Comparison of ENCODE assay signal across 8 cellular contexts in the genomic region with DNA sequence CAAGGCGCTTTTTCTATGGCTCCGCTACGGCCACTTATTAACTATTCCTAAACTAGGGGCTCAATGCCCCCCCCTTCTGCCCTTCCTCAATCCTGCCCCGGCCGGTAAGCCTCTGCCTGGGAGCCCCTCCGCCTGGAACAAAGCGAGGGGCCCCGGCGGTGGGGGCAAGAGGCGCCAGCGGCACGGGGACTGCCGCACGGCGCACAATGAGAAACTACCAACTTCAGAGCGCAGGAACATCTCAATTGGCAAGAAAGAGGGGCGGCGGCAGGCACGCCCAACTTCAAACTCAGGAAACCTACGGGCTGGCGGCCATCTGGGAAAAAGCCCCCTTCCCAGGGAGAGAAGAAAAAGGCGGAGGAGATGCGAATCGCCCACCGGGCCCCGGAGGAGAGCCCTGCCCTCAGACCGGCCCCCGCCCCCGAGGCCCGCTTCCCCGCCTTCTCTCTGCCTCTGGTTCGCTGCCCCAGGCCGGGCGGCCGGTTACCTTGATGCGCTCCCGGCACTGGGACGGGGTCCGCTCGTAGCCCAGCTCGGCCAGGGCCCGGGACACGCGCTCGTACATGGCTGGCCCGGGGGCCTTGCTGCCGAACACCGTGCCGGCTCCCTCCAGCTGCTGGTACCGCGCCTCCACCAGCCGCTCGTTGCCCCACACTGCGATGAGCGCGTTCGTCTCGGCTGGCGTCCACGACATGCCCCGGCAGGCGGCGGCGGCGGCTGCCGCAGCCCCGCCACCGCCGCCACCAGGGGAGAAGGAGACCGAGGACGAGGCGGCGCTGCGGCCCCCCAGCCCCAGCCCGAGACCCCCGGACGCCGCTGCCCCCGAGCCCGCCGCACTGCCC. TPM values are rescaled to one million over a fixed set of nuclear protein-coding genes. Genes with fewer than 3 reads are reported as not detected.
DNase-seq lines count a peak whose midpoint lies in the region; ATAC-seq and TF ChIP-seq lines count a peak whose summit lies in the region.

No MANE protein-coding gene starts in this region.

- TF ChIP-seq CTCF in AG04450 (IDR thresholded peaks at IDR 0.05; ENCODE audit: low read depth, low read length) (no peak), left ventricle myocardium inferior (IDR thresholded peaks at IDR 0.05; ENCODE audit: borderline replicate concordance) (no peak), retinal pigment epithelial cell (conservative IDR thresholded peaks at IDR 0.05; ENCODE audit: low read depth, low read length) (no peak)

- ATAC-seq in GM18867 (IDR thresholded peaks at IDR 0.05; ENCODE audit: unreplicated experiment) (peak; percentile 48), HG03103 (IDR thresholded peaks at IDR 0.05; ENCODE audit: low read depth, unreplicated experiment) (peak; percentile 36)
- peak; percentile 65 for ATAC-seq in activated naive CD8-positive, alpha-beta T cell treated with anti-CD3 and anti-CD28 coated beads, Interleukin-2, amount 10 ng/mL, durations not matched to agents 7 days and 5 days (ENCODE audit: low read depth)

- peaks cover 60% of the 10 kb centered on the region for H3K4me1 ChIP-seq in left ventricle myocardium inferior

- no peaks in the 10 kb centered on the region for H3K36me3 ChIP-seq in SK-N-MC (ENCODE audit: insufficient read depth, low read length)
- no peaks in the 10 kb centered on the region for H3K36me3 ChIP-seq in left ventricle myocardium inferior

- peaks cover 6% of the 10 kb centered on the region for H3K27me3 Mint-ChIP-seq in activated naive CD8-positive, alpha-beta T cell treated with anti-CD3 and anti-CD28 coated beads, Interleukin-2, amount 10 ng/mL, durations not matched to agents 7 days and 5 days

- H3K4me3 ChIP-seq in AG04450 (ENCODE audit: low read depth, low read length) (peak overlapping the region; percentile 83), SK-N-MC (peak overlapping the region; percentile 93), left ventricle myocardium inferior (peak overlapping the region; percentile 91), retinal pigment epithelial cell (ENCODE audit: low read length) (peak overlapping the region; percentile 76)

- peak overlapping the region; percentile 94 for H3K4me3 Mint-ChIP-seq in activated naive CD8-positive, alpha-beta T cell treated with anti-CD3 and anti-CD28 coated beads, Interleukin-2, amount 10 ng/mL, durations not matched to agents 7 days and 5 days

- intact Hi-C loops in left ventricle myocardium inferior (cut with micrococcal nuclease) = no loop called here

- peaks cover 5% of the 10 kb centered on the region for H3K36me3 Mint-ChIP-seq in activated naive CD8-positive, alpha-beta T cell treated with anti-CD3 and anti-CD28 coated beads, Interleukin-2, amount 10 ng/mL, durations not matched to agents 7 days and 5 days

- POLR2A ChIA-PET in AG04450 (lab: Yijun Ruan, JAX) = interaction anchor here (0.5 to 1.8 kb wide), 6 partner anchors 37 to 177 kb away, joined by 3 to 6 read pairs (median 4); a partner anchor contains a TSS
- POLR2A ChIA-PET in activated naive CD8-positive, alpha-beta T cell treated with anti-CD3 and anti-CD28 coated beads, Interleukin-2, amount 10 ng/mL, durations not matched to agents 7 days and 5 days (lab: Charles Lee) = interaction anchor here (0.6 to 2.0 kb wide), 11 partner anchors 35 to 177 kb away, joined by 3 to 10 read pairs (median 4); a partner anchor contains a TSS

- DNase-seq in AG04450 (ENCODE audit: low read depth, low spot score) = no peak
- no peak for DNase-seq in SK-N-MC (ENCODE audit: low read depth, low spot score)
- peak; percentile 66 for DNase-seq in activated naive CD8-positive, alpha-beta T cell treated with anti-CD3 and anti-CD28 coated beads, Interleukin-2, amount 10 ng/mL, durations not matched to agents 7 days and 5 days
- DNase-seq in left ventricle myocardium inferior = peak; percentile 22
- DNase-seq in retinal pigment epithelial cell (ENCODE audit: low read depth) = no peak
- DNase-seq in NCI-H187 treated with DMSO at 0.1 percent for 48 hours (lab: John Stamatoyannopoulos, UW) = no peak

- peak overlapping the region; percentile 90 for H3K27ac Mint-ChIP-seq in activated naive CD8-positive, alpha-beta T cell treated with anti-CD3 and anti-CD28 coated beads, Interleukin-2, amount 10 ng/mL, durations not matched to agents 7 days and 5 days

- H3K9ac ChIP-seq in SK-N-MC (ENCODE audit: insufficient read length) = peak overlapping the region; percentile 93

- CTCF ChIA-PET in AG04450 (lab: Charles Lee) = interaction anchor here (0.8 to 3.7 kb wide), 10 partner anchors 26 to 343 kb away, joined by 3 to 29 read pairs (median 5); no protein-coding TSS in a partner anchor

- H3K4me1 Mint-ChIP-seq in activated naive CD8-positive, alpha-beta T cell treated with anti-CD3 and anti-CD28 coated beads, Interleukin-2, amount 10 ng/mL, durations not matched to agents 7 days and 5 days = peaks cover 20% of the 10 kb centered on the region

- no peaks in the 10 kb centered on the region for H3K9me3 Mint-ChIP-seq in activated naive CD8-positive, alpha-beta T cell treated with anti-CD3 and anti-CD28 coated beads, Interleukin-2, amount 10 ng/mL, durations not matched to agents 7 days and 5 days

- H3K27me3 ChIP-seq in AG04450 (ENCODE audit: control insufficient read depth, insufficient read depth, low read length) (no peaks in the 10 kb centered on the region), left ventricle myocardium inferior (ENCODE audit: low read depth) (no peaks in the 10 kb centered on the region)

- H3K27ac ChIP-seq in AG04450 (ENCODE audit: low read depth, low read length) (peak overlapping the region; percentile 96), SK-N-MC (peak overlapping the region; percentile 88), left ventricle myocardium inferior (replicated peaks) (peak overlapping the region; percentile 99)

- no peaks in the 10 kb centered on the region for H3K9me3 ChIP-seq in AG04450 (ENCODE audit: control insufficient read depth, insufficient read depth, low read length)
- H3K9me3 ChIP-seq in SK-N-MC (ENCODE audit: low read depth, low read length) = no peaks in the 10 kb centered on the region
- no peaks in the 10 kb centered on the region for H3K9me3 ChIP-seq in left ventricle myocardium inferior (replicated peaks)

RNA-seq across cellular contexts. Expression of a gene that starts 0.6 kb away (rescaled TPM):
- 7.6 and 9.8 TPM in 2 replicates for polyA plus RNA-seq in AG04450 (2011; rRNA removed)
- polyA minus RNA-seq in AG04450 (2011; rRNA and poly(A)+ RNA removed) = 3.3 and 4.9 TPM in 2 replicates
- total RNA-seq in activated naive CD8-positive, alpha-beta T cell treated with anti-CD3 and anti-CD28 coated beads, Interleukin-2, amount 10 ng/mL, durations not matched to agents 7 days and 5 days = 10 to 100 TPM; 13.1 to 13.5 TPM
- total RNA-seq in left ventricle myocardium inferior = 2.7 TPM

RNA-seq across cellular contexts. Expression of a gene that starts 37.5 kb away (rescaled TPM):
- polyA plus RNA-seq in AG04450 (2011; rRNA removed) = 0.06 and 0.10 TPM in 2 replicates
- 0.13 TPM in 1 of 2 replicates, not detected in the other for polyA minus RNA-seq in AG04450 (2011; rRNA and poly(A)+ RNA removed)
- total RNA-seq in activated naive CD8-positive, alpha-beta T cell treated with anti-CD3 and anti-CD28 coated beads, Interleukin-2, amount 10 ng/mL, durations not matched to agents 7 days and 5 days = under 1 TPM; 0.91 to 0.97 TPM
- total RNA-seq in left ventricle myocardium inferior = 40.0 TPM

RNA-seq across cellular contexts. Expression of a gene that starts 47.5 kb away (rescaled TPM):
- polyA plus RNA-seq in AG04450 (2011; rRNA removed) = not detected in 2 replicates
- polyA minus RNA-seq in AG04450 (2011; rRNA and poly(A)+ RNA removed) = not detected in 2 replicates
- total RNA-seq in activated naive CD8-positive, alpha-beta T cell treated with anti-CD3 and anti-CD28 coated beads, Interleukin-2, amount 10 ng/mL, durations not matched to agents 7 days and 5 days = under 1 TPM in 1 of 2 experiments, not detected in 1; 0.34 TPM
- total RNA-seq in left ventricle myocardium inferior = 1.2 TPM

RNA-seq across cellular contexts. Expression of a gene that starts 59.9 kb away (rescaled TPM):
- 3.4 and 4.1 TPM in 2 replicates for polyA plus RNA-seq in AG04450 (2011; rRNA removed)
- polyA minus RNA-seq in AG04450 (2011; rRNA and poly(A)+ RNA removed) = 1.8 and 4.2 TPM in 2 replicates
- 1 to 10 TPM; 4.0 to 5.3 TPM for total RNA-seq in activated naive CD8-positive, alpha-beta T cell treated with anti-CD3 and anti-CD28 coated beads, Interleukin-2, amount 10 ng/mL, durations not matched to agents 7 days and 5 days
- total RNA-seq in left ventricle myocardium inferior = 5.0 TPM

Comparison
In these comparisons a context has a peak if more than half of its experiments do, and no peak if none do; other contexts are left out.
1. DNase-seq: peak in activated naive CD8-positive, alpha-beta T cell treated with anti-CD3 and anti-CD28 coated beads, Interleukin-2, amount 10 ng/mL, durations not matched to agents 7 days and 5 days (single experiment) and left ventricle myocardium inferior (single experiment); none in AG04450 (single experiment), SK-N-MC (single experiment), retinal pigment epithelial cell (single experiment) and NCI-H187 treated with DMSO at 0.1 percent for 48 hours (single experiment).
2. RNA of a gene that starts 37.5 kb away (total RNA-seq): 40.0 TPM in left ventricle myocardium inferior (single experiment); 0.91 to 0.97 TPM in activated naive CD8-positive, alpha-beta T cell treated with anti-CD3 and anti-CD28 coated beads, Interleukin-2, amount 10 ng/mL, durations not matched to agents 7 days and 5 days; every median in the first group is over 10 times any median in the second.
3. Peak in every context shown above with its lines, with median percentiles within 50 percentile points of each other: H3K27ac ChIP-seq, H3K4me3 ChIP-seq and ATAC-seq.